In the genomic region with DNA sequence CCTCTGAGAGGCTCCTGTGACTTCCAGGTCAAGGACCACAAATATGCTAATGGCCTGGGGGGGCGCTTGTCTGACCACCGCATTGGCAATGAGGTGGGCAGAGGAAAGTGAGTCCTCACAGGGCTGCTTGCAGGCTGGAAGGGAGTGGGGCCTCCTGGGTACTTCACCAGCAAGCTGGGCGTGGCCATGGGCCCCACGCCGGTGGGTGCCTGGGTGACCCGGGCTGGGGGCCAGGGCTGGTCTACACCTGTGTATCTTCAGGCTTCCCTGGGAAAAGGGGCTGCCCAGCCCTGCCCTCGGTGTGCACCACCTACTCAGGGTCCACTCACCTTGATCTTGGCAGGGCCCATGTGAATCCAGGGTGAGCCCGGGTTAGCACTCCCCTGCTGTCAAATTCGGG, we compare ENCODE assay signal across 26 cellular contexts.
"Had no signal": no experiment of that assay in that cellular context is flagged by ENCODE, and none has a peak within 500 bp of the region (broad histone marks: within the 10 kb centered on the region; RNA-seq: fewer than 3 reads in every experiment).

No MANE protein-coding gene starts in this region.

- H3K4me2 ChIP-seq: neural progenitor cell had no signal

- ATAC-seq: left colon; left lung; natural killer cell; right cardiac atrium; stimulated activated effector memory CD8-positive, alpha-beta T cell treated with anti-CD3 and anti-CD28 coated beads, Interleukin-12 subunit alpha, Interleukin-12 subunit beta, amount 100 ng/mL, for 72 hours; stimulated activated naive CD8-positive, alpha-beta T cell treated with anti-CD3 and anti-CD28 coated beads, Interleukin-15, amount 100 ng/mL, for 72 hours; upper lobe of right lung had no signal

- H3K4me1 ChIP-seq: left lung, prostate gland, sigmoid colon, spleen had no signal

- H3K4me1 Mint-ChIP-seq: naive B cell; natural killer cell; stimulated activated effector memory CD8-positive, alpha-beta T cell treated with anti-CD3 and anti-CD28 coated beads, Interleukin-12 subunit alpha, Interleukin-12 subunit beta, amount 100 ng/mL, for 72 hours; stimulated activated naive CD8-positive, alpha-beta T cell treated with anti-CD3 and anti-CD28 coated beads, Interleukin-15, amount 100 ng/mL, for 72 hours had no signal

- H3K27me3 Mint-ChIP-seq: naive B cell; stimulated activated naive CD8-positive, alpha-beta T cell treated with anti-CD3 and anti-CD28 coated beads, Interleukin-15, amount 100 ng/mL, for 72 hours had no signal

- H3K9ac ChIP-seq: neural progenitor cell had no signal

- H3K36me3 Mint-ChIP-seq: mesothelial cell of epicardium; naive B cell; natural killer cell; neural progenitor cell; stimulated activated effector memory CD8-positive, alpha-beta T cell treated with anti-CD3 and anti-CD28 coated beads, Interleukin-12 subunit alpha, Interleukin-12 subunit beta, amount 100 ng/mL, for 72 hours had no signal

- H3K4me3 ChIP-seq: left lung, lung, neural progenitor cell, ovary, prostate gland, sigmoid colon, spleen, thyroid gland, upper lobe of right lung had no signal

- H3K27ac Mint-ChIP-seq: mesothelial cell of epicardium; naive B cell; natural killer cell; nephron progenitor cell; neural progenitor cell; stimulated activated effector memory CD8-positive, alpha-beta T cell treated with anti-CD3 and anti-CD28 coated beads, Interleukin-12 subunit alpha, Interleukin-12 subunit beta, amount 100 ng/mL, for 72 hours had no signal

- H2AFZ ChIP-seq: neural progenitor cell had no signal

- H3K9me3 Mint-ChIP-seq: mesothelial cell of epicardium; natural killer cell; neural progenitor cell; stimulated activated effector memory CD8-positive, alpha-beta T cell treated with anti-CD3 and anti-CD28 coated beads, Interleukin-12 subunit alpha, Interleukin-12 subunit beta, amount 100 ng/mL, for 72 hours; stimulated activated naive CD8-positive, alpha-beta T cell treated with anti-CD3 and anti-CD28 coated beads, Interleukin-15, amount 100 ng/mL, for 72 hours had no signal

- H3K9me3 ChIP-seq: left lung, prostate gland, thyroid gland, upper lobe of right lung had no signal

- H3K27me3 ChIP-seq: neural progenitor cell, ovary, thyroid gland, upper lobe of right lung had no signal

- H3K27ac ChIP-seq: left lung, neural progenitor cell, ovary, prostate gland, sigmoid colon, spleen, upper lobe of right lung had no signal

- DNase-seq: hippocampal formation; kidney; left colon; mesendoderm; naive B cell; natural killer cell; nephron progenitor cell; ovary; retina; sigmoid colon; small intestine; spleen; stimulated activated CD4-positive, alpha-beta T cell treated with anti-CD3 and anti-CD28 coated beads, Interleukin-4, amount 100 ng/mL, for 24 hours; stimulated activated naive CD4-positive, alpha-beta T cell treated with Interleukin-2 at 50 U/mL for 16 hours; stimulated activated naive CD8-positive, alpha-beta T cell treated with anti-CD3 and anti-CD28 coated beads, Interleukin-15, amount 100 ng/mL, for 72 hours; substantia nigra; thyroid gland; trophoblast cell; upper lobe of right lung had no signal

- H3K36me3 ChIP-seq: left lung, neural progenitor cell, ovary, prostate gland, sigmoid colon, spleen, thyroid gland, upper lobe of right lung had no signal

- H3K4me3 Mint-ChIP-seq: mesothelial cell of epicardium; naive B cell; natural killer cell; nephron progenitor cell; neural progenitor cell; stimulated activated effector memory CD8-positive, alpha-beta T cell treated with anti-CD3 and anti-CD28 coated beads, Interleukin-12 subunit alpha, Interleukin-12 subunit beta, amount 100 ng/mL, for 72 hours; stimulated activated naive CD8-positive, alpha-beta T cell treated with anti-CD3 and anti-CD28 coated beads, Interleukin-15, amount 100 ng/mL, for 72 hours had no signal
